In the genomic region with DNA sequence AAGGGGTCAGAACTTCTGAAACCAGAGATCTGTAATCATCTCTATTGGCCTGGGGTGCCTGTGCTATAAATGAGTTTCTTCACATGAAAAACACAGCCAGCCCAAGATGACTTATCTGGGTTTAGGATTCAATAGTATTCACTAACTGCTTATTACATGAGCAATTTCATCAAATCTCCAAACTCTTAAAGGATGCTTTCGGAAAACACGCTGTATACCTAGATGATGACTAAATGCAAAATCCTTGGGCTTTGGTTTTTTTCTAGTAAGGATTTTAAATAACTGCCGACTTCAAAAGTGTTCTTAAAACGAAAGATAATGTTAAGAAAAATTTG, we compare ENCODE assay signal across 8 cellular contexts. TPM values are rescaled to one million over a fixed set of nuclear protein-coding genes. Genes with fewer than 3 reads are reported as not detected.
A peak's percentile ranks its signal among the peaks of the same experiment; 100 is the strongest.
DNase-seq lines count a peak whose midpoint lies in the region; ATAC-seq lines count a peak whose summit lies in the region.

No MANE protein-coding gene starts in this region.

- POLR2A ChIA-PET in activated naive CD8-positive, alpha-beta T cell treated with anti-CD3 and anti-CD28 coated beads, Interleukin-2, amount 10 ng/mL, durations not matched to agents 7 days and 5 days (lab: Charles Lee): interaction anchor here (3.9 to 5.6 kb wide), 2 partner anchors 18 to 35 kb away, joined by 24 to 31 read pairs; a partner anchor contains a TSS

- ATAC-seq in activated CD8-positive, alpha-beta memory T cell treated with anti-CD3 and anti-CD28 coated beads, Interleukin-2, amount 10 ng/mL, durations not matched to agents 7 days and 5 days: no peak
- no peak for ATAC-seq in activated naive CD8-positive, alpha-beta T cell treated with anti-CD3 and anti-CD28 coated beads, Interleukin-2, amount 10 ng/mL, durations not matched to agents 7 days and 5 days (ENCODE audit: low read depth)
- no peak for ATAC-seq in HG03520 (IDR thresholded peaks at IDR 0.05; ENCODE audit: unreplicated experiment)
- ATAC-seq in HG02885 (IDR thresholded peaks at IDR 0.05; ENCODE audit: poor library complexity, unreplicated experiment): no peak

- no peak overlapping the region for H3K4me3 Mint-ChIP-seq in activated CD8-positive, alpha-beta memory T cell treated with anti-CD3 and anti-CD28 coated beads, Interleukin-2, amount 10 ng/mL, durations not matched to agents 7 days and 5 days
- no peak overlapping the region for H3K4me3 Mint-ChIP-seq in activated naive CD8-positive, alpha-beta T cell treated with anti-CD3 and anti-CD28 coated beads, Interleukin-2, amount 10 ng/mL, durations not matched to agents 7 days and 5 days

- H3K36me3 Mint-ChIP-seq in activated CD8-positive, alpha-beta memory T cell treated with anti-CD3 and anti-CD28 coated beads, Interleukin-2, amount 10 ng/mL, durations not matched to agents 7 days and 5 days: peaks cover 7% of the 10 kb centered on the region
- peaks cover 9% of the 10 kb centered on the region for H3K36me3 Mint-ChIP-seq in activated naive CD8-positive, alpha-beta T cell treated with anti-CD3 and anti-CD28 coated beads, Interleukin-2, amount 10 ng/mL, durations not matched to agents 7 days and 5 days

- H3K9me3 Mint-ChIP-seq in activated CD8-positive, alpha-beta memory T cell treated with anti-CD3 and anti-CD28 coated beads, Interleukin-2, amount 10 ng/mL, durations not matched to agents 7 days and 5 days (ENCODE audit: low read depth): no peaks in the 10 kb centered on the region
- H3K9me3 Mint-ChIP-seq in activated naive CD8-positive, alpha-beta T cell treated with anti-CD3 and anti-CD28 coated beads, Interleukin-2, amount 10 ng/mL, durations not matched to agents 7 days and 5 days: no peaks in the 10 kb centered on the region

- CTCF ChIA-PET in activated CD8-positive, alpha-beta memory T cell treated with anti-CD3 and anti-CD28 coated beads, Interleukin-2, amount 10 ng/mL, durations not matched to agents 7 days and 5 days (lab: Charles Lee): interaction anchor here (1.2 to 1.7 kb wide), 4 partner anchors 22 to 258 kb away, joined by 3 to 6 read pairs (median 4); no protein-coding TSS in a partner anchor

- H3K27me3 Mint-ChIP-seq in activated CD8-positive, alpha-beta memory T cell treated with anti-CD3 and anti-CD28 coated beads, Interleukin-2, amount 10 ng/mL, durations not matched to agents 7 days and 5 days: no peaks in the 10 kb centered on the region
- no peaks in the 10 kb centered on the region for H3K27me3 Mint-ChIP-seq in activated naive CD8-positive, alpha-beta T cell treated with anti-CD3 and anti-CD28 coated beads, Interleukin-2, amount 10 ng/mL, durations not matched to agents 7 days and 5 days

- no peak for DNase-seq in activated CD8-positive, alpha-beta memory T cell treated with anti-CD3 and anti-CD28 coated beads, Interleukin-2, amount 10 ng/mL, durations not matched to agents 7 days and 5 days
- DNase-seq in activated CD8-positive, alpha-beta memory T cell treated with anti-CD3 and anti-CD28 coated beads, Interleukin-2, amount 50 U/mL, for 4 hours: no peak
- no peak for DNase-seq in activated naive CD8-positive, alpha-beta T cell treated with anti-CD3 and anti-CD28 coated beads, Interleukin-2, amount 10 ng/mL, durations not matched to agents 7 days and 5 days
- DNase-seq in iris pigment epithelial cell (ENCODE audit: low read depth): peak; percentile 72
- DNase-seq in NCI-H446 treated with DMSO at 0.1 percent for 48 hours (lab: John Stamatoyannopoulos, UW): no peak

- peaks cover 31% of the 10 kb centered on the region for H3K4me1 Mint-ChIP-seq in activated CD8-positive, alpha-beta memory T cell treated with anti-CD3 and anti-CD28 coated beads, Interleukin-2, amount 10 ng/mL, durations not matched to agents 7 days and 5 days
- peaks cover 17% of the 10 kb centered on the region for H3K4me1 Mint-ChIP-seq in activated naive CD8-positive, alpha-beta T cell treated with anti-CD3 and anti-CD28 coated beads, Interleukin-2, amount 10 ng/mL, durations not matched to agents 7 days and 5 days

- H3K27ac Mint-ChIP-seq in activated CD8-positive, alpha-beta memory T cell treated with anti-CD3 and anti-CD28 coated beads, Interleukin-2, amount 10 ng/mL, durations not matched to agents 7 days and 5 days: peak overlapping the region; percentile 85
- H3K27ac Mint-ChIP-seq in activated naive CD8-positive, alpha-beta T cell treated with anti-CD3 and anti-CD28 coated beads, Interleukin-2, amount 10 ng/mL, durations not matched to agents 7 days and 5 days: peak overlapping the region; percentile 72

- H3K27ac ChIP-seq in temporal lobe (ENCODE audit: low read depth, low read length): peak overlapping the region; percentile 9

RNA-seq across cellular contexts. Expression of a gene that starts 18.4 kb away (rescaled TPM):
- 10 to 100 TPM; 27.6 to 31.8 TPM for total RNA-seq in activated CD8-positive, alpha-beta memory T cell treated with anti-CD3 and anti-CD28 coated beads, Interleukin-2, amount 10 ng/mL, durations not matched to agents 7 days and 5 days
- total RNA-seq in activated naive CD8-positive, alpha-beta T cell treated with anti-CD3 and anti-CD28 coated beads, Interleukin-2, amount 10 ng/mL, durations not matched to agents 7 days and 5 days: 10 to 100 TPM; 44.4 to 47.0 TPM
- 36.4 TPM for total RNA-seq in temporal lobe

RNA-seq across cellular contexts. Expression of a gene that starts 18.6 kb away (rescaled TPM):
- 10 to 100 TPM; 15.2 to 19.7 TPM for total RNA-seq in activated CD8-positive, alpha-beta memory T cell treated with anti-CD3 and anti-CD28 coated beads, Interleukin-2, amount 10 ng/mL, durations not matched to agents 7 days and 5 days
- total RNA-seq in activated naive CD8-positive, alpha-beta T cell treated with anti-CD3 and anti-CD28 coated beads, Interleukin-2, amount 10 ng/mL, durations not matched to agents 7 days and 5 days: 10 to 100 TPM; 10.1 to 11.9 TPM
- total RNA-seq in temporal lobe: 7.1 TPM

RNA-seq across cellular contexts. Expression of a gene that starts 35.2 kb away (rescaled TPM):
- total RNA-seq in activated CD8-positive, alpha-beta memory T cell treated with anti-CD3 and anti-CD28 coated beads, Interleukin-2, amount 10 ng/mL, durations not matched to agents 7 days and 5 days: 10 to 100 TPM; 36.0 to 39.5 TPM
- total RNA-seq in activated naive CD8-positive, alpha-beta T cell treated with anti-CD3 and anti-CD28 coated beads, Interleukin-2, amount 10 ng/mL, durations not matched to agents 7 days and 5 days: 10 to 100 TPM; 53.3 to 56.8 TPM
- 7.4 TPM for total RNA-seq in temporal lobe

RNA-seq across cellular contexts. Expression of a gene that starts 35.4 kb away (rescaled TPM):
- 10 to 100 TPM; 16.5 to 18.9 TPM for total RNA-seq in activated CD8-positive, alpha-beta memory T cell treated with anti-CD3 and anti-CD28 coated beads, Interleukin-2, amount 10 ng/mL, durations not matched to agents 7 days and 5 days
- 10 to 100 TPM; 14.3 to 14.4 TPM for total RNA-seq in activated naive CD8-positive, alpha-beta T cell treated with anti-CD3 and anti-CD28 coated beads, Interleukin-2, amount 10 ng/mL, durations not matched to agents 7 days and 5 days
- total RNA-seq in temporal lobe: 12.0 TPM
